1 cellular context compared by ENCODE assay signal in the genomic region with DNA sequence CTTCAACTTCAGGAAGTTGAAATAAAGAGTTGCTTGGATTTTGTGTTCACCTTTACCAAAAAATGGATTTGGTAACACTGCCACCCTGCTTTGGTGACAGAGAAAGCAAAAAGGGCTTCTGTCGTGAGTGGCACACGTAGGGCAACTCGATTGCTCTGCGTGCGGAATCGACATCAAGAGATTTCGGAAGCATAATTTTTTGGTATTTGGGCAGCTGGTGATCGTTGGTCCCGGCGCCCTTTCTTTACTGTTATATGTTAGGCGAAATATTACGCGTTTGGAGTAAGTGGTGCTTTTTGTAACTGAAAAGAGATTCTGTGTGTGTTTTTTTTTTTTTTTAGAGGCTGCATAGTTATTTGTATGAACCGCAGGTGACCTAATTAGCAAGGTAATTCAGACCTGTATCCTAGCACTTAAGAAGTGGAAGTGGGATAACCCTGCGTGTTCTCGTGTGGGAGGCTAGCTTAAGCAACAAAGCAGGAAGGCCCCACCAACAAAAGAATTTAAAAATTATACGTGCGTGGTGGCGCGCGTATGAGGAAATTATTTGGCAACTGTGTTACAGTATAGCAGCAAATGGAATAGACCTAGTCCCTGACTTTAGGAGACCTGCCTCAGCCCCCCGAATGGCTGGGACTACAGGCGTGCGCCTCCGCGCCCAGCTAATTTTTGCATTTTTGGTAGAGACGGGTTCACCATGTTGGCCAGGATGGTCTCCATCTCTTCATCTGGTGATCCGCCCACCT.
TF ChIP-seq lines count a peak whose summit lies in the region.

RNU11 (plus strand) TSS at position 108 of the 746 bp plus-strand sequence.

TF ChIP-seq in HEK293, 187 proteins besides CTCF, POLR2A, EP300 and RAD21 (continued from another document and continues in another):
- peak; percentile 96 for TF ChIP-seq ZNF18 (tag by site-specific recombination; IDR thresholded peaks at IDR 0.05)
- TF ChIP-seq ZNF555 (tag by site-specific recombination; conservative IDR thresholded peaks at IDR 0.05), result no peak
- TF ChIP-seq ZNF394 (tag by site-specific recombination; IDR thresholded peaks at IDR 0.05; ENCODE audit: borderline replicate concordance), result peak; percentile 77
- TF ChIP-seq ZNF529 (tag by site-specific recombination; IDR thresholded peaks at IDR 0.05; ENCODE audit: insufficient replicate concordance), result no peak
- TF ChIP-seq ZNF777 (tag by site-specific recombination; IDR thresholded peaks at IDR 0.05; ENCODE audit: borderline replicate concordance), result no peak; the same call in 1 of the 2 replicates
- no peak for TF ChIP-seq ZNF510 (tag by site-specific recombination; IDR thresholded peaks at IDR 0.05; ENCODE audit: insufficient replicate concordance)
- TF ChIP-seq ZNF391 (tag by site-specific recombination; IDR thresholded peaks at IDR 0.05; ENCODE audit: borderline replicate concordance, low read depth), result peak; percentile 95; the same call in 1 of the 2 replicates
- TF ChIP-seq, protein P1, sequence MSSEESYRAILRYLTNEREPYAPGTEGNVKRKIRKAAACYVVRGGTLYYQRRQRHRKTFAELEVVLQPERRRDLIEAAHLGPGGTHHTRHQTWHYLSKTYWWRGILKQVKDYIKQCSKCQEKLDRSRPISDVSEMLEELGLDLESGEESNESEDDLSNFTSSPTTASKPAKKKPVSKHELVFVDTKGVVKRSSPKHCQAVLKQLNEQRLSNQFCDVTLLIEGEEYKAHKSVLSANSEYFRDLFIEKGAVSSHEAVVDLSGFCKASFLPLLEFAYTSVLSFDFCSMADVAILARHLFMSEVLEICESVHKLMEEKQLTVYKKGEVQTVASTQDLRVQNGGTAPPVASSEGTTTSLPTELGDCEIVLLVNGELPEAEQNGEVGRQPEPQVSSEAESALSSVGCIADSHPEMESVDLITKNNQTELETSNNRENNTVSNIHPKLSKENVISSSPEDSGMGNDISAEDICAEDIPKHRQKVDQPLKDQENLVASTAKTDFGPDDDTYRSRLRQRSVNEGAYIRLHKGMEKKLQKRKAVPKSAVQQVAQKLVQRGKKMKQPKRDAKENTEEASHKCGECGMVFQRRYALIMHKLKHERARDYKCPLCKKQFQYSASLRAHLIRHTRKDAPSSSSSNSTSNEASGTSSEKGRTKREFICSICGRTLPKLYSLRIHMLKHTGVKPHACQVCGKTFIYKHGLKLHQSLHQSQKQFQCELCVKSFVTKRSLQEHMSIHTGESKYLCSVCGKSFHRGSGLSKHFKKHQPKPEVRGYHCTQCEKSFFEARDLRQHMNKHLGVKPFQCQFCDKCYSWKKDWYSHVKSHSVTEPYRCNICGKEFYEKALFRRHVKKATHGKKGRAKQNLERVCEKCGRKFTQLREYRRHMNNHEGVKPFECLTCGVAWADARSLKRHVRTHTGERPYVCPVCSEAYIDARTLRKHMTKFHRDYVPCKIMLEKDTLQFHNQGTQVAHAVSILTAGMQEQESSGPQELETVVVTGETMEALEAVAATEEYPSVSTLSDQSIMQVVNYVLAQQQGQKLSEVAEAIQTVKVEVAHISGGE (tag by site-specific recombination; conservative IDR thresholded peaks at IDR 0.05; ENCODE audit: low read depth), result no peak; the same call in none of the 2 replicates
- TF ChIP-seq HOXC10 (CRISPR knock-in tag; IDR thresholded peaks at IDR 0.05), result no peak
- TF ChIP-seq FEZF1 (tag by site-specific recombination; IDR thresholded peaks at IDR 0.05), result peak; percentile 77
- peak; percentile 78 for TF ChIP-seq PATZ1 (tag by site-specific recombination; IDR thresholded peaks at IDR 0.05)
- TF ChIP-seq ZNF169 (tag by site-specific recombination; IDR thresholded peaks at IDR 0.05), result no peak
- no peak for TF ChIP-seq ZNF426 (tag by site-specific recombination; IDR thresholded peaks at IDR 0.05)
- peak; percentile 91; the same call in 1 of the 2 replicates for TF ChIP-seq GLI4 (tag by site-specific recombination; IDR thresholded peaks at IDR 0.05)
- peak; percentile 21; the same call in 1 of the 2 replicates for TF ChIP-seq ZNF121 (tag by site-specific recombination; IDR thresholded peaks at IDR 0.05)
- TF ChIP-seq ZNF776 (tag by site-specific recombination; IDR thresholded peaks at IDR 0.05; ENCODE audit: borderline replicate concordance), result 0 out of 2 replicates have a peak, but pooled peaks have one; percentile 48
- no peak for TF ChIP-seq ZNF266 (tag by site-specific recombination; IDR thresholded peaks at IDR 0.05; ENCODE audit: low read depth)
- peak; percentile 88 for TF ChIP-seq OSR2 (tag by site-specific recombination; IDR thresholded peaks at IDR 0.05)
- TF ChIP-seq, protein P2, sequence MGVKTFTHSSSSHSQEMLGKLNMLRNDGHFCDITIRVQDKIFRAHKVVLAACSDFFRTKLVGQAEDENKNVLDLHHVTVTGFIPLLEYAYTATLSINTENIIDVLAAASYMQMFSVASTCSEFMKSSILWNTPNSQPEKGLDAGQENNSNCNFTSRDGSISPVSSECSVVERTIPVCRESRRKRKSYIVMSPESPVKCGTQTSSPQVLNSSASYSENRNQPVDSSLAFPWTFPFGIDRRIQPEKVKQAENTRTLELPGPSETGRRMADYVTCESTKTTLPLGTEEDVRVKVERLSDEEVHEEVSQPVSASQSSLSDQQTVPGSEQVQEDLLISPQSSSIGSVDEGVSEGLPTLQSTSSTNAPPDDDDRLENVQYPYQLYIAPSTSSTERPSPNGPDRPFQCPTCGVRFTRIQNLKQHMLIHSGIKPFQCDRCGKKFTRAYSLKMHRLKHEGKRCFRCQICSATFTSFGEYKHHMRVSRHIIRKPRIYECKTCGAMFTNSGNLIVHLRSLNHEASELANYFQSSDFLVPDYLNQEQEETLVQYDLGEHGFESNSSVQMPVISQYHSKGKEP (tag by site-specific recombination; IDR thresholded peaks at IDR 0.05), result peak; percentile 70; the same call in 1 of the 2 replicates
- TF ChIP-seq, protein P3, sequence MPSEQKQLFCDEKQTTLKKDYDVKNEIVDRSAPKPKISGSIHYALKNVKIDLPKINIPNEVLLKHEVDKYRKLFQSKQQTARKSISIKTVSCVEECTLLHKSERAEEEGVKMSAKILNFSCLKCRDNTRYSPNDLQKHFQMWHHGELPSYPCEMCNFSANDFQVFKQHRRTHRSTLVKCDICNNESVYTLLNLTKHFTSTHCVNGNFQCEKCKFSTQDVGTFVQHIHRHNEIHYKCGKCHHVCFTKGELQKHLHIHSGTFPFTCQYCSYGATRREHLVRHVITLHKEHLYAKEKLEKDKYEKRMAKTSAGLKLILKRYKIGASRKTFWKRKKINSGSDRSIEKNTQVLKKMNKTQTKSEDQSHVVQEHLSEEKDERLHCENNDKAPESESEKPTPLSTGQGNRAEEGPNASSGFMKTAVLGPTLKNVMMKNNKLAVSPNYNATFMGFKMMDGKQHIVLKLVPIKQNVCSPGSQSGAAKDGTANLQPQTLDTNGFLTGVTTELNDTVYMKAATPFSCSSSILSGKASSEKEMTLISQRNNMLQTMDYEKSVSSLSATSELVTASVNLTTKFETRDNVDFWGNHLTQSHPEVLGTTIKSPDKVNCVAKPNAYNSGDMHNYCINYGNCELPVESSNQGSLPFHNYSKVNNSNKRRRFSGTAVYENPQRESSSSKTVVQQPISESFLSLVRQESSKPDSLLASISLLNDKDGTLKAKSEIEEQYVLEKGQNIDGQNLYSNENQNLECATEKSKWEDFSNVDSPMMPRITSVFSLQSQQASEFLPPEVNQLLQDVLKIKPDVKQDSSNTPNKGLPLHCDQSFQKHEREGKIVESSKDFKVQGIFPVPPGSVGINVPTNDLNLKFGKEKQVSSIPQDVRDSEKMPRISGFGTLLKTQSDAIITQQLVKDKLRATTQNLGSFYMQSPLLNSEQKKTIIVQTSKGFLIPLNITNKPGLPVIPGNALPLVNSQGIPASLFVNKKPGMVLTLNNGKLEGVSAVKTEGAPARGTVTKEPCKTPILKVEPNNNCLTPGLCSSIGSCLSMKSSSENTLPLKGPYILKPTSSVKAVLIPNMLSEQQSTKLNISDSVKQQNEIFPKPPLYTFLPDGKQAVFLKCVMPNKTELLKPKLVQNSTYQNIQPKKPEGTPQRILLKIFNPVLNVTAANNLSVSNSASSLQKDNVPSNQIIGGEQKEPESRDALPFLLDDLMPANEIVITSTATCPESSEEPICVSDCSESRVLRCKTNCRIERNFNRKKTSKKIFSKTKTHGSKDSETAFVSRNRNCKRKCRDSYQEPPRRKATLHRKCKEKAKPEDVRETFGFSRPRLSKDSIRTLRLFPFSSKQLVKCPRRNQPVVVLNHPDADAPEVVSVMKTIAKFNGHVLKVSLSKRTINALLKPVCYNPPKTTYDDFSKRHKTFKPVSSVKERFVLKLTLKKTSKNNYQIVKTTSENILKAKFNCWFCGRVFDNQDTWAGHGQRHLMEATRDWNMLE (tag by site-specific recombination; conservative IDR thresholded peaks at IDR 0.05; ENCODE audit: low read depth), result 0 out of 2 replicates have a peak, but pooled peaks have one; percentile 17
- peak; percentile 91 for TF ChIP-seq ZNF558 (tag by site-specific recombination; IDR thresholded peaks at IDR 0.05)
- 0 out of 2 replicates have a peak, but pooled peaks have one; percentile 23 for TF ChIP-seq ZNF23 (tag by site-specific recombination; IDR thresholded peaks at IDR 0.05; ENCODE audit: borderline replicate concordance)
- TF ChIP-seq ZFHX2 (tag by site-specific recombination; conservative IDR thresholded peaks at IDR 0.05), result peak; percentile 74
- no peak; the same call in 1 of the 2 replicates for TF ChIP-seq WT1 (tag by site-specific recombination; IDR thresholded peaks at IDR 0.05)
- peak; percentile 53; the same call in 1 of the 2 replicates for TF ChIP-seq BCL11A (tag by site-specific recombination; IDR thresholded peaks at IDR 0.05; ENCODE audit: low read depth)
- TF ChIP-seq ZBTB1 (tag by site-specific recombination; IDR thresholded peaks at IDR 0.05), result peak; percentile 88; the same call in 1 of the 2 replicates
- no peak for TF ChIP-seq ZNF830 (tag by site-specific recombination; IDR thresholded peaks at IDR 0.05; ENCODE audit: low read depth)
- peak; percentile 90 for TF ChIP-seq SETDB1 (IDR thresholded peaks at IDR 0.05; ENCODE audit: insufficient read length, low read length)
- TF ChIP-seq ZSCAN18 (tag by site-specific recombination; IDR thresholded peaks at IDR 0.05), result peak; percentile 96
- TF ChIP-seq ZNF37A (tag by site-specific recombination; IDR thresholded peaks at IDR 0.05), result 0 out of 2 replicates have a peak, but pooled peaks have one; percentile 40
- no peak for TF ChIP-seq ZNF155 (tag by site-specific recombination; IDR thresholded peaks at IDR 0.05)
- TF ChIP-seq ZEB2 (tag by site-specific recombination; IDR thresholded peaks at IDR 0.05), result peak; percentile 100
- TF ChIP-seq ZNF747 (tag by site-specific recombination; IDR thresholded peaks at IDR 0.05), result 0 out of 2 replicates have a peak, but pooled peaks have one; percentile 15
- TF ChIP-seq ZNF133 (tag by site-specific recombination; IDR thresholded peaks at IDR 0.05), result no peak; the same call in 1 of the 2 replicates
- TF ChIP-seq ZNF366 (tag by site-specific recombination; conservative IDR thresholded peaks at IDR 0.05), result peak; percentile 41; the same call in 1 of the 2 replicates
